In genomic region chr7:127447326-127447945, GRCh38 we compare ENCODE assay signal across 8 cellular contexts. TPM values are rescaled to one million over a fixed set of nuclear protein-coding genes. Genes with fewer than 3 reads are reported as not detected.
A peak's percentile ranks its signal among the peaks of the same experiment; 100 is the strongest.
DNase-seq lines count a peak whose midpoint lies in the region; ATAC-seq, FAIRE-seq and TF ChIP-seq lines count a peak whose summit lies in the region.

No MANE protein-coding gene starts in this region.

- DNase-seq in HL-60 (ENCODE audit: low read depth in 1 of 2, low spot score in 1 of 2) (peak; percentile 38 to 80), SJCRH30 (peak; percentile 78 to 84), cerebellar nuclear complex (lab: John Stamatoyannopoulos, UW) (no peak)
- DNase-seq in activated naive CD8-positive, alpha-beta T cell treated with anti-CD3 and anti-CD28 coated beads, Interleukin-2, amount 50 U/mL, for 16 hours (ENCODE audit: low read depth, low spot score), result peak; percentile 9
- peak; percentile 45 for DNase-seq in stimulated activated naive CD4-positive, alpha-beta T cell treated with Interleukin-2 at 50 U/mL for 16 hours (lab: John Stamatoyannopoulos, UW)

- H3K4me3 ChIP-seq in HL-60 (replicated peaks; ENCODE audit: insufficient read depth, low read length) (no peak overlapping the region), SJCRH30 (no peak overlapping the region), liver (ENCODE audit: low read depth in 1 of 3, low read length in 3 of 3) (no peak overlapping the region)

- peak; percentile 76 for TF ChIP-seq CTCF in HL-60 (IDR thresholded peaks at IDR 0.05; ENCODE audit: insufficient read depth, low read length)
- TF ChIP-seq CTCF in liver (IDR thresholded peaks at IDR 0.05; ENCODE audit: low read depth, low read length, missing input control), result peak; percentile 63

- no peak overlapping the region for H3K9ac ChIP-seq in liver (ENCODE audit: low read depth in 1 of 2, low read length in 2 of 2)

- TF ChIP-seq RAD21 in liver (IDR thresholded peaks at IDR 0.05), result peak; percentile 78 to 87

- H3K36me3 ChIP-seq in SJCRH30 (no peaks in the 10 kb centered on the region), liver (ENCODE audit: control insufficient read depth in 4 of 4, insufficient read depth in 3 of 4, low read depth in 1 of 4, low read length in 3 of 4) (no peaks in the 10 kb centered on the region)

- ATAC-seq in GM21515 (IDR thresholded peaks at IDR 0.05; ENCODE audit: unreplicated experiment), result peak; percentile 100

- H3K27me3 ChIP-seq in HL-60 (ENCODE audit: insufficient read depth, poor library complexity, severe bottlenecking) (no peaks in the 10 kb centered on the region), SJCRH30 (no peaks in the 10 kb centered on the region; the same call in 1 of the 2 replicates), liver (ENCODE audit: control insufficient read depth in 4 of 4, insufficient read depth in 4 of 4, low read length in 3 of 4) (no peaks in the 10 kb centered on the region)

- H3K9me3 ChIP-seq in SJCRH30 (replicated peaks) (no peaks in the 10 kb centered on the region), liver (ENCODE audit: control insufficient read depth in 4 of 4, low read length in 3 of 4) (peaks cover 2 to 12% (median 6%) of the 10 kb centered on the region in 4 donors)

- H3K4me1 ChIP-seq in SJCRH30, result no peaks in the 10 kb centered on the region
- H3K4me1 ChIP-seq in liver (ENCODE audit: control insufficient read depth in 4 of 4, insufficient read depth in 4 of 4, low read length in 3 of 4), result no peaks in the 10 kb centered on the region

- peak; percentile 68 for FAIRE-seq in G401.6 (lab: Jason Lieb, UNC)

- no peak overlapping the region for H3K27ac ChIP-seq in HL-60 (replicated peaks)
- no peak overlapping the region for H3K27ac ChIP-seq in SJCRH30
- no peak overlapping the region for H3K27ac ChIP-seq in liver (ENCODE audit: low read depth in 1 of 2, low read length in 2 of 2)

- WGBS in liver, result 2% methylated on average over 1 of the region's 1 CpG

TF ChIP-seq in liver, 16 proteins besides CTCF, POLR2A, EP300 and RAD21:
- no peak for TF ChIP-seq TAF1 (conservative IDR thresholded peaks at IDR 0.05)
- no peak for TF ChIP-seq GABPA (IDR thresholded peaks at IDR 0.05 in 1 of 2, conservative IDR thresholded peaks at IDR 0.05 in 1 of 2)
- no peak for TF ChIP-seq FOXA1 (IDR thresholded peaks at IDR 0.05)
- no peak for TF ChIP-seq REST (IDR thresholded peaks at IDR 0.05)
- no peak for TF ChIP-seq ZBTB33 (IDR thresholded peaks at IDR 0.05)
- no peak for TF ChIP-seq HNF4A (conservative IDR thresholded peaks at IDR 0.05)
- no peak for TF ChIP-seq NR2F2 (IDR thresholded peaks at IDR 0.05)
- TF ChIP-seq MAX (IDR thresholded peaks at IDR 0.05), result no peak
- TF ChIP-seq, protein P1, sequence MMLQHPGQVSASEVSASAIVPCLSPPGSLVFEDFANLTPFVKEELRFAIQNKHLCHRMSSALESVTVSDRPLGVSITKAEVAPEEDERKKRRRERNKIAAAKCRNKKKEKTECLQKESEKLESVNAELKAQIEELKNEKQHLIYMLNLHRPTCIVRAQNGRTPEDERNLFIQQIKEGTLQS (IDR thresholded peaks at IDR 0.05), result no peak
TF ChIP-seq in liver: peak in this region for 0.

RNA-seq across cellular contexts. Expression of gene ZNF800, which starts 54.9 kb away (rescaled TPM):
- 25.5 and 30.1 TPM in 2 replicates for total RNA-seq in SJCRH30 (2014; rRNA removed; shearing (Covaris generic))
- total RNA-seq in liver, result 10 to 100 TPM; 14.1 to 15.2 TPM
- 10 to 100 TPM in 1 of 2 donors, 1 to 10 TPM in 1; 4.8 to 11.5 TPM for polyA plus RNA-seq in liver

Comparison
In these comparisons a context has a peak if more than half of its experiments do, and no peak if none do; other contexts are left out.
1. DNase-seq: peak in HL-60 (2 of 2), SJCRH30 (2 of 2), activated naive CD8-positive, alpha-beta T cell treated with anti-CD3 and anti-CD28 coated beads, Interleukin-2, amount 50 U/mL, for 16 hours (single experiment) and stimulated activated naive CD4-positive, alpha-beta T cell treated with Interleukin-2 at 50 U/mL for 16 hours (single experiment); none in cerebellar nuclear complex (0 of 2).